In the genomic region with DNA sequence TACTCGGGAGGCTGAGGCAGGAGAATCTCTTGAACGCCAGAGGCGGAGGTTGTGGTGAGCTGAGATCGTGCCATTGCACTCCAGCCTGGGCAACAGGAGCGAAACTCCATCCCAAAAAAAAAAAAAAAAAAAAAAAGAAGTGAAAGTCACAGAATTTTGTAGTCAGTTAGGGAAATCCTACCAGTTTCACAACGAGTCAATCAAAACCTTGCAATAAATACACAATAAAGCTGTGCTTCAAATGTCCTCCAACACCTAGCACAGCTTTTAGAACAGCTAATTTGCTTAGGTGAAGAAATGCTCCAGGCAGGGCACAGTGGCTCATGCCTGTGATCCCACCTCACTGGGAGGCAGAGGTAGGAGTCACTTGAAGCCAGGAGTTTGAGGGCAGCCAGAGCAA, we compare ENCODE assay signal across 14 cellular contexts.
"Had no signal": no experiment of that assay in that cellular context is flagged by ENCODE, and none has a peak within 500 bp of the region (broad histone marks: within the 10 kb centered on the region; RNA-seq: fewer than 3 reads in every experiment).

No MANE protein-coding gene starts in this region.

- DNase-seq: activated CD4-positive, CD25-positive, alpha-beta regulatory T cell treated with anti-CD3 and anti-CD28 coated beads, Interleukin-2, amount 50 U/mL, for 72 hours; activated naive CD4-positive, alpha-beta T cell treated with anti-CD3 and anti-CD28 coated beads, Interleukin-2, amount 50 U/mL, for 16 hours; islet precursor cell; right cardiac atrium; stimulated activated CD4-positive, alpha-beta T cell treated with anti-CD3 and anti-CD28 coated beads, Interleukin-4, amount 100 ng/mL, for 4 hours; stimulated activated CD8-positive, alpha-beta memory T cell treated with anti-CD3 and anti-CD28 coated beads, Interleukin-4, amount 100 ng/mL, for 48 hours had no signal

- H3K36me3 ChIP-seq: prostate gland, suprapubic skin had no signal

- H3K4me3 Mint-ChIP-seq: neural crest cell; stimulated activated naive CD8-positive, alpha-beta T cell treated with anti-CD3 and anti-CD28 coated beads, Interleukin-15, Interleukin-2, amounts not matched to agents 100 ng/mL and 50 ng/mL, for 24 hours; type B pancreatic cell had no signal

- H3K27ac Mint-ChIP-seq: stimulated activated naive CD8-positive, alpha-beta T cell treated with anti-CD3 and anti-CD28 coated beads, Interleukin-15, Interleukin-2, amounts not matched to agents 100 ng/mL and 50 ng/mL, for 24 hours; type B pancreatic cell had no signal

- H3K27ac ChIP-seq: prostate gland, suprapubic skin had no signal

- ATAC-seq: right cardiac atrium had no signal

- H3K4me3 ChIP-seq: lung, prostate gland, smooth muscle cell, suprapubic skin had no signal

- H3K27me3 Mint-ChIP-seq: stimulated activated naive CD8-positive, alpha-beta T cell treated with anti-CD3 and anti-CD28 coated beads, Interleukin-15, Interleukin-2, amounts not matched to agents 100 ng/mL and 50 ng/mL, for 24 hours; type B pancreatic cell had no signal

- FAIRE-seq: endometrium had no signal

- H3K9me3 Mint-ChIP-seq: stimulated activated naive CD8-positive, alpha-beta T cell treated with anti-CD3 and anti-CD28 coated beads, Interleukin-15, Interleukin-2, amounts not matched to agents 100 ng/mL and 50 ng/mL, for 24 hours had no signal

- H3K27me3 ChIP-seq: suprapubic skin had no signal

- H3K9me3 ChIP-seq: prostate gland, suprapubic skin had no signal
